Comparison of ENCODE assay signal across 27 cellular contexts in genomic region chr1:75130312-75130677, GRCh38. TPM values are rescaled to one million over a fixed set of nuclear protein-coding genes. Genes with fewer than 3 reads are reported as not detected.
DNase-seq lines count a peak whose midpoint lies in the region; ATAC-seq and TF ChIP-seq lines count a peak whose summit lies in the region.
"Had no signal": no experiment of that assay in that cellular context is flagged by ENCODE, and none has a peak within 500 bp of the region (broad histone marks: within the 10 kb centered on the region; RNA-seq: fewer than 3 reads in every experiment).

No MANE protein-coding gene starts in this region.

- no peak overlapping the region for H3K14ac ChIP-seq in trophoblast cell (ENCODE audit: low read length)

- H3K18ac ChIP-seq in trophoblast cell (ENCODE audit: low read length) = no peak overlapping the region

- H2BK5ac ChIP-seq in trophoblast cell (ENCODE audit: low read depth, low read length, poor library complexity) = no peak overlapping the region

- no peaks in the 10 kb centered on the region for H4K20me1 ChIP-seq in hepatocyte (ENCODE audit: insufficient read depth, poor library complexity, severe bottlenecking)

- H3K9me3 ChIP-seq in HUES6 (ENCODE audit: control insufficient read depth, insufficient read depth, low read depth, low read length) (no peaks in the 10 kb centered on the region), hepatocyte (ENCODE audit: low read depth) (no peaks in the 10 kb centered on the region), trophoblast cell (ENCODE audit: insufficient read depth, low read depth, low read length) (peaks cover 7% of the 10 kb centered on the region)
- H3K9me3 ChIP-seq: gastrocnemius medialis, HAP-1, psoas muscle, tibial nerve had no signal

- peaks cover 93% of the 10 kb centered on the region for H3K27me3 Mint-ChIP-seq in neural crest cell (ENCODE audit: low read depth)

- TF ChIP-seq CTCF in hepatocyte (IDR thresholded peaks at IDR 0.05; ENCODE audit: poor library complexity) = no peak
- no peak for TF ChIP-seq CTCF in neural crest cell (conservative IDR thresholded peaks at IDR 0.05)

- H4K91ac ChIP-seq in trophoblast cell (ENCODE audit: low read depth, low read length) = no peak overlapping the region

- H3K79me2 ChIP-seq in hepatocyte = no peaks in the 10 kb centered on the region
- H3K79me2 ChIP-seq in trophoblast cell (ENCODE audit: control insufficient read depth, insufficient read depth, low read length, poor library complexity) = no peaks in the 10 kb centered on the region

- H3K4me1 ChIP-seq in HUES6 (ENCODE audit: control insufficient read depth, insufficient read depth, low read length) = peaks cover 52% of the 10 kb centered on the region
- H3K4me1 ChIP-seq in hepatocyte (ENCODE audit: insufficient read depth) = peaks cover 21% of the 10 kb centered on the region
- peaks cover 6 to 11% of the 10 kb centered on the region in 2 experiments for H3K4me1 ChIP-seq in trophoblast cell (ENCODE audit: control insufficient read depth in 1 of 2, insufficient read depth in 2 of 2, low read length in 2 of 2)
- H3K4me1 ChIP-seq: breast epithelium, HAP-1, psoas muscle had no signal

- H3K4me2 ChIP-seq in hepatocyte = peak overlapping the region; percentile 67
- no peak overlapping the region for H3K4me2 ChIP-seq in trophoblast cell (ENCODE audit: low read length)

- H3K36me3 ChIP-seq in HUES6 (ENCODE audit: control insufficient read depth, insufficient read depth, low read length) (no peaks in the 10 kb centered on the region), hepatocyte (replicated peaks; ENCODE audit: insufficient read depth, low read depth) (no peaks in the 10 kb centered on the region), trophoblast cell (ENCODE audit: control insufficient read depth in 1 of 2, insufficient read depth in 2 of 2, low read length in 2 of 2) (no peaks in the 10 kb centered on the region)
- H3K36me3 ChIP-seq: breast epithelium, gastrocnemius medialis, HAP-1, tibial nerve had no signal

- peaks cover 5% of the 10 kb centered on the region for H3K36me3 Mint-ChIP-seq in neural crest cell (ENCODE audit: low read depth)
- H3K36me3 Mint-ChIP-seq: activated naive CD8-positive, alpha-beta T cell had no signal

- DNase-seq in ELF-1 (ENCODE audit: low read depth, low spot score) = peak; percentile 57
- DNase-seq in hepatocyte (ENCODE audit: low spot score) = no peak
- no peak for DNase-seq in neural crest cell (ENCODE audit: low read depth, low spot score)
- DNase-seq in trophoblast cell = no peak
- DNase-seq in LoVo (ENCODE audit: low spot score) = no peak
- no peak for DNase-seq in NCI-H2227 treated with DMSO at 0.1 percent for 48 hours (lab: John Stamatoyannopoulos, UW)
- DNase-seq: activated CD4-positive, CD25-positive, alpha-beta regulatory T cell; activated CD8-positive, alpha-beta T cell treated with anti-CD3 and anti-CD28 coated beads for 36 hours; activated T-cell treated with anti-CD3 and anti-CD28 coated beads, Interleukin-2, amount 50 U/mL, for 48 hours; gastrocnemius medialis; immature natural killer cell; IMR-90; naive B cell; NCI-H187; NCI-H446; psoas muscle; Right ventricle myocardium superior; stimulated activated naive CD4-positive, alpha-beta T cell had no signal

- H3K27ac Mint-ChIP-seq in neural crest cell (ENCODE audit: unreplicated experiment) = no peak overlapping the region
- H3K27ac Mint-ChIP-seq: activated CD8-positive, alpha-beta T cell treated with anti-CD3 and anti-CD28 coated beads for 36 hours; activated naive CD8-positive, alpha-beta T cell; T-helper 1 cell treated with Interleukin-12 subunit alpha and Interleukin-12 subunit beta and Interleukin-4 antibody, amounts not matched to agents 30 μg/mL and 1 μg/mL, for 36 hours had no signal

- 5% methylated on average over 21 of the region's 21 CpGs for WGBS in hepatocyte (ENCODE audit: low lambda C conversion rate, missing lambda C conversion rate)
- WGBS in trophoblast cell (ENCODE audit: extremely low coverage, insufficient coverage, insufficient read length) = no CpG with 5 or more reads among the region's 21 CpGs

- no peak overlapping the region for H3K27ac ChIP-seq in HUES6 (ENCODE audit: low read depth, low read length)
- H3K27ac ChIP-seq in hepatocyte = no peak overlapping the region
- no peak overlapping the region for H3K27ac ChIP-seq in trophoblast cell (ENCODE audit: low read depth, low read length)
- H3K27ac ChIP-seq: breast epithelium, gastrocnemius medialis, psoas muscle, tibial nerve had no signal

- H4K12ac ChIP-seq in trophoblast cell (ENCODE audit: low read depth, low read length) = no peak overlapping the region

- H3K9ac ChIP-seq in HUES6 (ENCODE audit: low read length) (no peak overlapping the region), trophoblast cell (ENCODE audit: low read length) (no peak overlapping the region)

- no peak for ATAC-seq in GM21515 (IDR thresholded peaks at IDR 0.05; ENCODE audit: unreplicated experiment)
- ATAC-seq: activated CD8-positive, alpha-beta T cell treated with anti-CD3 and anti-CD28 coated beads for 36 hours; gastrocnemius medialis; psoas muscle had no signal

- no peak overlapping the region for H3K23ac ChIP-seq in trophoblast cell (ENCODE audit: low read length)

- peak overlapping the region; percentile 61 for H3K4me3 ChIP-seq in HUES6 (ENCODE audit: low read depth, low read length)
- H3K4me3 ChIP-seq in hepatocyte = no peak overlapping the region
- H3K4me3 ChIP-seq in trophoblast cell (ENCODE audit: low read depth, low read length) = no peak overlapping the region
- H3K4me3 ChIP-seq: gastrocnemius medialis, HAP-1, lung, psoas muscle, tibial nerve had no signal

- H2BK12ac ChIP-seq in trophoblast cell (ENCODE audit: low read length) = no peak overlapping the region

- no peaks in the 10 kb centered on the region for H3K9me3 Mint-ChIP-seq in neural crest cell

- no peaks in the 10 kb centered on the region for H3K9me2 ChIP-seq in hepatocyte (replicated peaks; ENCODE audit: insufficient read depth)

- H3K27me3 ChIP-seq in HUES6 (ENCODE audit: control insufficient read depth, insufficient read depth, low read length) (peaks cover 96% of the 10 kb centered on the region), hepatocyte (peaks cover 85% of the 10 kb centered on the region), trophoblast cell (ENCODE audit: insufficient read depth, low read length) (peaks cover 61% of the 10 kb centered on the region)

- H3K79me1 ChIP-seq in trophoblast cell (ENCODE audit: low read length) = no peaks in the 10 kb centered on the region

- H2BK120ac ChIP-seq in trophoblast cell (ENCODE audit: insufficient read depth, low read length, poor library complexity) = no peak overlapping the region

- H3K4me1 Mint-ChIP-seq in neural crest cell = peaks cover 32% of the 10 kb centered on the region
- H3K4me1 Mint-ChIP-seq: immature natural killer cell had no signal

- no peak overlapping the region for H4K8ac ChIP-seq in trophoblast cell (ENCODE audit: low read depth, low read length)

- H3K4me3 Mint-ChIP-seq in neural crest cell = peak overlapping the region; percentile 65
- H3K4me3 Mint-ChIP-seq: activated CD8-positive, alpha-beta T cell treated with anti-CD3 and anti-CD28 coated beads for 36 hours; activated naive CD8-positive, alpha-beta T cell; immature natural killer cell; naive B cell; T-helper 1 cell treated with Interleukin-12 subunit alpha and Interleukin-12 subunit beta and Interleukin-4 antibody, amounts not matched to agents 30 μg/mL and 1 μg/mL, for 36 hours had no signal

- H2AFZ ChIP-seq in hepatocyte (peak overlapping the region; percentile 14), trophoblast cell (ENCODE audit: insufficient read depth, low read length, poor library complexity) (no peak overlapping the region)

- H3K4ac ChIP-seq in trophoblast cell (ENCODE audit: low read depth, low read length) = no peak overlapping the region

- H2AK5ac ChIP-seq in trophoblast cell (ENCODE audit: low read length) = no peak overlapping the region

RNA-seq across cellular contexts. Expression of gene LHX8, which starts 3.9 kb away (rescaled TPM):
- total RNA-seq in hepatocyte (0.87 and 1.5 TPM in 2 replicates), neural crest cell (not detected in 2 replicates)
- polyA plus RNA-seq in hepatocyte = 0.37 and 0.73 TPM in 2 replicates
- 0.03 and 0.07 TPM in 2 replicates for polyA plus RNA-seq in trophoblast cell (2013)
- total RNA-seq: activated CD8-positive, alpha-beta T cell treated with anti-CD3 and anti-CD28 coated beads for 36 hours; breast epithelium; epithelial cell of proximal tubule; gastrocnemius medialis; IMR-90; lung; psoas muscle; Right ventricle myocardium superior; tibial nerve had no signal
- polyA plus RNA-seq: immature natural killer cell, IMR-90, lung, psoas muscle had no signal
